Comparison of ENCODE assay signal across 8 cellular contexts in the genomic region with DNA sequence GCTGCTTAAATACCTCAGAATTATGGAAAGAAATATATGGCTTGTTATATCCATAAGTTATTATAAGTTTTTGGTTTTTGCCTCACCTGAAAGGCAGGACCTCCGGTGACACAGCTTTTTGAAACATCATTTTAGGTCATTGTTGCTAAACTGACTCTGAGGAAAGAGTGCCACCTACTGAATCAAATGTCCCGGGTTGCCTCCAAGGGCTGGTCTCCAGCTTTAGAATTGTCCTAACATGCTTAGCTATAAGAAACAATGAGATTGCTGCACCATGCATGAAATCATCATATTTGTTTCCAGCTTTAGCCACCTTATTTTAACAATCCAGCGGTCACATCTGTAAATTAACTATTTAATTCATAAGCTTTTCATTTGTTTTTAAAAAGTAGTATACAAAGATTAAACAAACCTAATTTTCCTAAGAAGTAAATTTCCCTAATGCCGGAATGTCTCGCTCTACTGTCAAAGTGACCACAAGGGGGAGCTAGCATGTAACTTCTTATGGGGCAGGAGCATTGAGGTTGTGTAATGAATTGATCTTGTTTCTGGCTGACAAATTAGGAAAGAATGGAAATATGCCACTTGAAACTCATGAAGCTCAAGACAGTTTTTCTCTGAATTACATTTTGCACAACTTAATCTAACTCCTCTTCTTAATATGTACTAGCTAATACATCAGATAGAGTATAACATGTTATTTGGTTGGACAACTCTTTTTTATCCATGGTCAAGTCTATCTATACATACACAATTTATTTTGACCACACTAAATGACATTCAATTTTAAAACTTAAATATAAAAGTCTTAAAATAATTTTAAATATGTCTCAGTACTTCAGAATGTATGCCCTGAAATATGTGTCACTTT. TPM values are rescaled to one million over a fixed set of nuclear protein-coding genes. Genes with fewer than 3 reads are reported as not detected.
DNase-seq lines count a peak whose midpoint lies in the region; ATAC-seq, FAIRE-seq and TF ChIP-seq lines count a peak whose summit lies in the region.

No MANE protein-coding gene starts in this region.

- POLR2A ChIA-PET in K562 (lab: Yijun Ruan, JAX), result no interaction called here

- CTCF ChIA-PET in K562 (lab: Yijun Ruan, JAX; ENCODE audit: low intra/inter-chr PET ratio), result no interaction called here

- BruUV-seq in K562 (replicated peaks; lab: Mats Ljungman, UMichigan), result no TSS peak

- H3K27ac ChIP-seq in heart left ventricle (no peak overlapping the region), right cardiac atrium (ENCODE audit: low read length) (no peak overlapping the region), K562 (ENCODE audit: extremely low read depth, low read depth, low read length) (no peak overlapping the region), vagina (no peak overlapping the region)

- no peaks in the 10 kb centered on the region for H3K79me2 ChIP-seq in K562 (ENCODE audit: control insufficient read depth, insufficient read depth, low read length)

- no peaks in the 10 kb centered on the region for H3K9me1 ChIP-seq in K562 (ENCODE audit: control insufficient read depth, insufficient read depth, low read length)

- H2AFZ ChIP-seq in K562 (ENCODE audit: low read depth, low read length), result no peak overlapping the region

- no peak for TF ChIP-seq EP300 in K562 (IDR thresholded peaks at IDR 0.05; ENCODE audit: low read length)

- TF ChIP-seq RAD21 in K562 (CRISPR knock-in tag; conservative IDR thresholded peaks at IDR 0.05 in 1 of 2, IDR thresholded peaks at IDR 0.05 in 1 of 2), result peak; percentile 24 to 38; a peak in 2 of 4 replicates

- H3K36me3 ChIP-seq in heart left ventricle, result no peaks in the 10 kb centered on the region
- no peaks in the 10 kb centered on the region for H3K36me3 ChIP-seq in K562 (ENCODE audit: control insufficient read depth, insufficient read depth, low read length)
- no peaks in the 10 kb centered on the region for H3K36me3 ChIP-seq in vagina

- H3K9me3 ChIP-seq in heart left ventricle, result no peaks in the 10 kb centered on the region
- H3K9me3 ChIP-seq in right cardiac atrium (ENCODE audit: control insufficient read depth, low read length), result no peaks in the 10 kb centered on the region
- H3K9me3 ChIP-seq in K562 (replicated peaks; ENCODE audit: control insufficient read depth, insufficient read depth, low read depth, low read length), result no peaks in the 10 kb centered on the region; the same call in 1 of the 2 replicates
- H3K9me3 ChIP-seq in vagina, result no peaks in the 10 kb centered on the region

- no peak for FAIRE-seq in K562 (lab: Jason Lieb, UNC)

- TF ChIP-seq CTCF in heart left ventricle (IDR thresholded peaks at IDR 0.05) (peak; percentile 70 to 93 (median 82)), K562 (IDR thresholded peaks at IDR 0.05 in 2 of 3, conservative IDR thresholded peaks at IDR 0.05 in 1 of 3; ENCODE audit: insufficient read depth in 2 of 3, low read depth in 1 of 3, low read length in 3 of 3) (peak in 2 of 3 experiments; percentile 44 to 53; a peak in 4 of 6 replicates), vagina (IDR thresholded peaks at IDR 0.05) (no peak)

- intact Hi-C loops in heart left ventricle (cut with DNase I), result loop anchor here in 9 of 10 donors (1.0 to 10.0 kb wide), 9 partner anchors 90 to 1710 kb away; no protein-coding TSS in a partner anchor
- intact Hi-C loops in right cardiac atrium (cut with DNase I), result loop anchor here in 1 of 4 donors (5.0 kb wide), 1 partner anchor 233 kb away; no protein-coding TSS in a partner anchor
- intact Hi-C loops in K562 (cut with micrococcal nuclease), result loop anchor here (10.0 kb wide), 1 partner anchor 1640 kb away; no protein-coding TSS in a partner anchor
- intact Hi-C loops in vagina (cut with DNase I), result no loop called here

- 7 to 11% (median 9%) methylated on average over 5 of the region's 5 CpGs for WGBS in heart left ventricle, 4 donors
- 7% methylated on average over 5 of the region's 5 CpGs for WGBS in right cardiac atrium
- WGBS in K562 (ENCODE audit: insufficient coverage, low coverage, missing lambda C conversion rate), result 9% methylated on average over 5 of the region's 5 CpGs

- H4K20me1 ChIP-seq in K562 (replicated peaks; ENCODE audit: control insufficient read depth, insufficient read depth, low read length), result no peaks in the 10 kb centered on the region

- in situ Hi-C loops in K562 (cut with MboI), result no loop called here

- H3K4me1 ChIP-seq in heart left ventricle (peaks cover 0 to 8% (median 0%) of the 10 kb centered on the region in 12 donors), right cardiac atrium (ENCODE audit: control insufficient read depth, insufficient read depth, low read length) (no peaks in the 10 kb centered on the region), K562 (replicated peaks in 1 of 2; ENCODE audit: control insufficient read depth in 2 of 2, insufficient read depth in 2 of 2, low read length in 2 of 2) (no peaks in the 10 kb centered on the region), vagina (peaks cover 9% of the 10 kb centered on the region)

- no peak overlapping the region for H3K9ac ChIP-seq in K562 (ENCODE audit: insufficient read depth in 1 of 2, low read depth in 2 of 2, low read length in 2 of 2)

- no peak for ATAC-seq in heart left ventricle
- ATAC-seq in right cardiac atrium, result no peak
- peak; percentile 62 for ATAC-seq in HG03095 (IDR thresholded peaks at IDR 0.05; ENCODE audit: unreplicated experiment)
- ATAC-seq in K562, result no peak
- no peak for ATAC-seq in GM21825 (IDR thresholded peaks at IDR 0.05; ENCODE audit: unreplicated experiment)

- TF ChIP-seq POLR2A in heart left ventricle (IDR thresholded peaks at IDR 0.05) (no peak), K562 (conservative IDR thresholded peaks at IDR 0.05) (no peak), vagina (IDR thresholded peaks at IDR 0.05) (no peak)

- no peak overlapping the region for H3K4me2 ChIP-seq in K562 (ENCODE audit: insufficient read depth, low read length)

- H3K4me3 ChIP-seq in heart left ventricle (no peak overlapping the region), right cardiac atrium (ENCODE audit: low read length) (no peak overlapping the region), K562 (no peak overlapping the region), vagina (no peak overlapping the region)

- DNase-seq in heart left ventricle, result peak in 4 of 5 donors; percentile 23 to 28 (median 27)
- DNase-seq in right cardiac atrium, result no peak
- peak; percentile 36 for DNase-seq in NCI-H446 treated with DMSO at 0.1 percent for 48 hours (lab: John Stamatoyannopoulos, UW)
- peak; percentile 7 to 34 (median 15) for DNase-seq in K562 (ENCODE audit: extremely low read depth in 1 of 4, low spot score in 3 of 4)
- peak; percentile 14 for DNase-seq in kidney glomerular epithelial cell (lab: John Stamatoyannopoulos, UW)
- DNase-seq in vagina (ENCODE audit: extremely low spot score in 2 of 2), result no peak

- H3K27me3 ChIP-seq in heart left ventricle (peaks cover 0 to 15% (median 0%) of the 10 kb centered on the region in 9 donors), right cardiac atrium (ENCODE audit: control insufficient read depth, insufficient read depth) (no peaks in the 10 kb centered on the region), K562 (ENCODE audit: control insufficient read depth in 2 of 2, insufficient read depth in 2 of 2, low read length in 2 of 2) (no peaks in the 10 kb centered on the region), vagina (no peaks in the 10 kb centered on the region)

TF ChIP-seq in K562, 482 proteins besides CTCF, POLR2A, EP300 and RAD21:
- no peak for TF ChIP-seq ZNF143 (CRISPR knock-in tag; IDR thresholded peaks at IDR 0.05)
- 0 out of 2 replicates have a peak, but pooled peaks have one; percentile 9 for TF ChIP-seq SMC3 (conservative IDR thresholded peaks at IDR 0.05; ENCODE audit: insufficient read depth, low read depth, low read length)

RNA-seq across cellular contexts. Expression of a gene that starts 6.7 kb away (rescaled TPM):
- 10 to 100 TPM in 1 of 9 donors, 1 to 10 TPM in 8; 2.0 to 17.5 (median 4.0) TPM for total RNA-seq in heart left ventricle
- polyA plus RNA-seq in heart left ventricle, result 1 to 10 TPM in 1 of 2 donors, under 1 TPM in 1; 0.61 to 2.7 TPM
- 1 to 10 TPM; 4.2 to 6.0 (median 5.4) TPM for total RNA-seq in right cardiac atrium
- polyA plus RNA-seq in right cardiac atrium, result 1.3 TPM
- not detected in 2 replicates for total RNA-seq in K562 (2011; cell fraction: chromatin; rRNA removed; ENCODE audit: low replicate concordance)
- total RNA-seq in K562 (2011; cell fraction: nucleolus; rRNA removed), result not detected in 2 replicates
- total RNA-seq in K562 (2011; cell fraction: nucleoplasm; rRNA removed), result not detected in 2 replicates
- total RNA-seq in K562 (2014; rRNA removed), result not detected in 2 replicates
- total RNA-seq in K562 (2014; rRNA removed; fragmentation: Illumina TruSeq; extraction: Trizol), result not detected in 2 replicates
- total RNA-seq in K562 (2015; rRNA removed; fragmentation: Illumina TruSeq; extraction: Trizol), result not detected in 2 replicates
- total RNA-seq in K562 (2021), result 0.04 TPM in 1 of 2 replicates, not detected in the other
- not detected in 2 replicates for polyA plus RNA-seq in K562 (2011; rRNA removed)
- polyA plus RNA-seq in K562 (2011; cell fraction: cytosol; rRNA removed), result not detected in 2 replicates
- not detected in 2 replicates for polyA plus RNA-seq in K562 (2011; cell fraction: nucleus; rRNA removed)
- polyA plus RNA-seq in K562 (2012), result not detected in 2 replicates
- polyA plus RNA-seq in K562 (2014; fragmentation: Illumina TruSeq; extraction: Trizol), result not detected in 2 replicates
- polyA plus RNA-seq in K562 (2014; fragmentation: Nextera tagmentation; extraction: Ambion mirVana), result not detected
- not detected in 2 replicates for polyA plus RNA-seq in K562 (2014; rRNA removed)
- not detected in 2 replicates for polyA minus RNA-seq in K562 (2011; rRNA and poly(A)+ RNA removed)
- not detected in 2 replicates for polyA minus RNA-seq in K562 (2011; cell fraction: cytosol; rRNA and poly(A)+ RNA removed)
- polyA minus RNA-seq in K562 (2011; cell fraction: nucleus; rRNA and poly(A)+ RNA removed), result not detected in 2 replicates
- total RNA-seq in vagina, result 10.1 TPM

Comparison
In these comparisons a context has a peak if more than half of its experiments do, and no peak if none do; other contexts are left out.
1. DNase-seq: peak in heart left ventricle (4 of 5), NCI-H446 treated with DMSO at 0.1 percent for 48 hours (single experiment), K562 (4 of 4) and kidney glomerular epithelial cell (single experiment); none in right cardiac atrium (0 of 3) and vagina (0 of 2).
2. CTCF ChIP-seq: peak in heart left ventricle (12 of 12) and K562 (2 of 3); none in vagina (0 of 3).